In the genomic region with DNA sequence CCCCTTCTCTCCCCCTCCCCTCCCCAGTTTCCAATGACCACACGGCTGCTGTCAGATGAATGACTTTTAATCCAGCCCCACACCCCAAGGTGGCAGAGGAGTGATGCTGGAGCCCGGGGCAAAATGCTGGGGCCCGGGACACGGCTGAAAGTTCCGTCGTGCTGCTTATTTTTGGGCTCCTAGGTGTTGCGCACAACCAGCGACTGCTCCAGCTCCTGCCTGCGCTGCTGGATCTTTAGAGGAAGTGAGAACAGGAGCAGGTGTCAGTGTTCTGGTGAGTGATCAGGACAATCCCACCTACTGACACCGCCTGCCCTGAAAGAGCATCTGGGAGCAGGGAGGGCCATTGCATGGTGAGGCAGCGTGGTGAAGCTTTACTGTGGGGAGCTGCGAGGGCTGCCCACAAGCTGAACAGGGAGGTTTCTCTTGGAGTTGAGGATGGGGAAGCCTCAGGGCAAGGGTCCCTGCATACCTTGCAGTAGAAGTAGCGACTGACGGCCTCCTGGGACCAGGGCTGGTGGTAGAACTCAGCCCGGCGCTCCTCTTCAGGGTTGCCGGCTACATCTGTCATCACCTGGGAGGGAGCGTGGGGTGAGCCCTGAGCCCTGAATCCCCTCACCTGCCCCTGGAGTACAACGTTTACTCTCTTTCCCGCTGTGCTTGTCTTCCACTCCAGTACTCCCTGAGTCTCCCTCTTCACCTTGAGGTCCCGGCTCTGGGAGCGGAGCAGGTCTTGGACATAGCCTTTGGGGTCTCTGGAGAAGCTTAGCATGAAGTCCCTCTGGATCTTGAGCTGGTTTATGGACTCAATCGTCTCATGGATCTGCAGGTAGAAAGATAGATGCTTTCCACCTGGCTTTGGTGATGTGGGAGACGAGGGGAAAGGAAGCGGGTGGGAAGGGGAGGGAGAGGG, we compare ENCODE assay signal across 26 cellular contexts. TPM values are rescaled to one million over a fixed set of nuclear protein-coding genes. Genes with fewer than 3 reads are reported as not detected.
DNase-seq lines count a peak whose midpoint lies in the region; ATAC-seq, FAIRE-seq and TF ChIP-seq lines count a peak whose summit lies in the region.
"Had no signal": no experiment of that assay in that cellular context is flagged by ENCODE, and none has a peak within 500 bp of the region (broad histone marks: within the 10 kb centered on the region; RNA-seq: fewer than 3 reads in every experiment).

No MANE protein-coding gene starts in this region.

- H3K27me3 ChIP-seq in left ventricle myocardium inferior (ENCODE audit: low read depth): no peaks in the 10 kb centered on the region
- peaks cover 0 to 4% (median 0%) of the 10 kb centered on the region in 7 donors for H3K27me3 ChIP-seq in heart right ventricle
- no peaks in the 10 kb centered on the region for H3K27me3 ChIP-seq in bronchial epithelial cell (ENCODE audit: control insufficient read depth, insufficient read depth, low read length)
- H3K27me3 ChIP-seq in spleen (replicated peaks in 1 of 7): peaks cover 0 to 6% (median 0%) of the 10 kb centered on the region in 7 donors

- DNase-seq in left ventricle myocardium inferior (no peak), heart right ventricle (no peak), bronchial epithelial cell (ENCODE audit: low read depth) (no peak), spleen (peak; percentile 65), GM13977 (ENCODE audit: low spot score) (no peak), mesenteric fat pad (ENCODE audit: low spot score) (no peak)
- DNase-seq: CD4-positive, alpha-beta T cell; DMS153; GDM1; H9; MM.1S; NCI-H1092 treated with DMSO at 0.1 percent for 48 hours; NCI-H2081; NCI-H446 treated with DMSO at 0.1 percent for 48 hours; OCI-M1; SHP77 treated with DMSO at 0.1 percent for 48 hours had no signal

- H3K9me3 ChIP-seq in left ventricle myocardium inferior (replicated peaks): no peaks in the 10 kb centered on the region
- no peaks in the 10 kb centered on the region for H3K9me3 ChIP-seq in heart right ventricle
- no peaks in the 10 kb centered on the region for H3K9me3 ChIP-seq in HEK293 (ENCODE audit: control insufficient read depth, insufficient read depth, low read depth, low read length)
- no peaks in the 10 kb centered on the region for H3K9me3 ChIP-seq in spleen

- intact Hi-C loops in left ventricle myocardium inferior (cut with micrococcal nuclease) (no loop called here), heart right ventricle (cut with DNase I) (no loop called here), spleen (cut with DNase I; ENCODE audit: low total_unique reads) (no loop called here)

- WGBS in heart right ventricle, 2 donors: 82 to 85% methylated on average over 25 of the region's 25 CpGs
- WGBS in spleen, 5 donors: 84 to 91% (median 87%) methylated on average over 20 to 25 of the region's 25 CpGs

- in situ Hi-C loops in GM13977 (cut with MboI; ENCODE audit: low pct_unique_long_range_greater_than_20kb, low sequenced_read_pairs, unreplicated experiment): no loop called here

- peak overlapping the region; percentile 74 for H3K27ac ChIP-seq in left ventricle myocardium inferior (replicated peaks)
- peak overlapping the region in 1 of 10 donors; percentile 23 for H3K27ac ChIP-seq in heart right ventricle
- no peak overlapping the region for H3K27ac ChIP-seq in HEK293 (ENCODE audit: extremely low read depth, low read depth, low read length)
- H3K27ac ChIP-seq in spleen: no peak overlapping the region
- H3K27ac ChIP-seq: HL-60 had no signal

- TF ChIP-seq CTCF in left ventricle myocardium inferior (IDR thresholded peaks at IDR 0.05; ENCODE audit: borderline replicate concordance): no peak
- TF ChIP-seq CTCF in heart right ventricle (IDR thresholded peaks at IDR 0.05): no peak
- TF ChIP-seq CTCF in HEK293 (tag by site-specific recombination; IDR thresholded peaks at IDR 0.05): no peak
- TF ChIP-seq CTCF in bronchial epithelial cell (IDR thresholded peaks at IDR 0.05; ENCODE audit: insufficient read depth, low read length, severe bottlenecking): no peak
- no peak for TF ChIP-seq CTCF in spleen (IDR thresholded peaks at IDR 0.05 in 8 of 11, conservative IDR thresholded peaks at IDR 0.05 in 3 of 11)
- TF ChIP-seq CTCF in GM13977 (IDR thresholded peaks at IDR 0.05; ENCODE audit: extremely low read depth, insufficient read depth, missing control alignments): no peak

- peaks cover 67% of the 10 kb centered on the region for H3K36me3 ChIP-seq in left ventricle myocardium inferior
- H3K36me3 ChIP-seq in heart right ventricle: peaks cover 0 to 88% (median 46%) of the 10 kb centered on the region in 9 donors
- peaks cover 3 to 89% of the 10 kb centered on the region in 2 experiments; a peak in 2 of 3 replicates for H3K36me3 ChIP-seq in HEK293 (ENCODE audit: control insufficient read depth in 2 of 2, insufficient read depth in 1 of 2, low read length in 2 of 2)
- H3K36me3 ChIP-seq in bronchial epithelial cell (ENCODE audit: control insufficient read depth, insufficient read depth, low read length): peaks cover 23% of the 10 kb centered on the region
- peaks cover 0 to 81% (median 52%) of the 10 kb centered on the region in 6 donors for H3K36me3 ChIP-seq in spleen

- no peak for TF ChIP-seq POLR2A in spleen (IDR thresholded peaks at IDR 0.05)

- peak; percentile 47 for FAIRE-seq in bronchial epithelial cell (lab: Jason Lieb, UNC)
- FAIRE-seq: A204.1, HTR-8/SVneo had no signal

- POLR2A ChIA-PET in HEK293 (lab: Yijun Ruan, JAX): interaction anchor here (0.7 to 1.7 kb wide), 4 partner anchors 12 to 488 kb away, joined by 3 to 7 read pairs (median 6); partner anchors contain the start of gene ABCF2

- CTCF ChIA-PET in HEK293 (lab: Yijun Ruan, JAX): interaction anchor here (0.7 to 0.8 kb wide), 2 partner anchors 68 to 1811 kb away, joined by 3 to 5 read pairs; no protein-coding TSS in a partner anchor

- H3K4me1 ChIP-seq in left ventricle myocardium inferior (peaks cover 48% of the 10 kb centered on the region), heart right ventricle (peaks cover 4 to 42% (median 19%) of the 10 kb centered on the region in 9 donors), HEK293 (ENCODE audit: control insufficient read depth, insufficient read depth, low read length) (no peaks in the 10 kb centered on the region), spleen (peaks cover 8 to 42% (median 26%) of the 10 kb centered on the region in 6 donors)

- ATAC-seq in heart right ventricle: no peak
- ATAC-seq in GM18502 (IDR thresholded peaks at IDR 0.05; ENCODE audit: poor library complexity, unreplicated experiment): no peak
- ATAC-seq: SK-N-SH treated with all-trans-retinoic acid at 6 μM for 48 hours had no signal

- H3K4me3 ChIP-seq in left ventricle myocardium inferior (no peak overlapping the region), heart right ventricle (no peak overlapping the region), HEK293 (ENCODE audit: low read depth, low read length) (no peak overlapping the region), bronchial epithelial cell (ENCODE audit: low read depth, low read length) (no peak overlapping the region), spleen (no peak overlapping the region)

TF ChIP-seq in HEK293, 187 proteins besides CTCF, POLR2A, EP300 and RAD21:
- TF ChIP-seq ZNF239 (tag by site-specific recombination; IDR thresholded peaks at IDR 0.05) (no peak), ZBTB20 (tag by site-specific recombination; IDR thresholded peaks at IDR 0.05) (0 out of 2 replicates have a peak, but pooled peaks have one; percentile 33), ZNF610 (tag by site-specific recombination; IDR thresholded peaks at IDR 0.05; ENCODE audit: borderline replicate concordance) (no peak), ZFP69B (tag by site-specific recombination; IDR thresholded peaks at IDR 0.05) (no peak)
- TF ChIP-seq, protein P1, sequence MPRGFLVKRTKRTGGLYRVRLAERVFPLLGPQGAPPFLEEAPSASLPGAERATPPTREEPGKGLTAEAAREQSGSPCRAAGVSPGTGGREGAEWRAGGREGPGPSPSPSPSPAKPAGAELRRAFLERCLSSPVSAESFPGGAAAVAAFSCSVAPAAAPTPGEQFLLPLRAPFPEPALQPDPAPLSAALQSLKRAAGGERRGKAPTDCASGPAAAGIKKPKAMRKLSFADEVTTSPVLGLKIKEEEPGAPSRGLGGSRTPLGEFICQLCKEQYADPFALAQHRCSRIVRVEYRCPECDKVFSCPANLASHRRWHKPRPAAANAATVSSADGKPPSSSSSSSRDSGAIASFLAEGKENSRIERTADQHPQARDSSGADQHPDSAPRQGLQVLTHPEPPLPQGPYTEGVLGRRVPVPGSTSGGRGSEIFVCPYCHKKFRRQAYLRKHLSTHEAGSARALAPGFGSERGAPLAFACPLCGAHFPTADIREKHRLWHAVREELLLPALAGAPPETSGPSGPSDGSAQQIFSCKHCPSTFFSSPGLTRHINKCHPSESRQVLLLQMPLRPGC (tag by site-specific recombination; IDR thresholded peaks at IDR 0.05): no peak

RNA-seq across cellular contexts. Expression of gene CHPF2, which starts 6.9 kb away (rescaled TPM):
- total RNA-seq in left ventricle myocardium inferior: 17.3 TPM
- 10 to 100 TPM; 12.1 to 22.4 (median 17.4) TPM for total RNA-seq in heart right ventricle
- polyA plus RNA-seq in heart right ventricle: 10 to 100 TPM; 19.2 to 20.9 TPM
- total RNA-seq in bronchial epithelial cell: 23.4 and 25.0 TPM in 2 replicates
- 10 to 100 TPM; 39.9 to 55.4 (median 47.6) TPM for total RNA-seq in spleen
- polyA plus RNA-seq in spleen: 10 to 100 TPM; 16.3 to 30.0 (median 27.8) TPM
- total RNA-seq in mesenteric fat pad: 42.1 TPM

RNA-seq across cellular contexts. Expression of gene SMARCD3, which starts 9.3 kb away (rescaled TPM):
- 104 TPM for total RNA-seq in left ventricle myocardium inferior
- total RNA-seq in heart right ventricle: 100 to 1,000 TPM in 5 of 10 donors, 10 to 100 TPM in 5; 78.0 to 119 (median 97.6) TPM
- polyA plus RNA-seq in heart right ventricle: 100 to 1,000 TPM in 1 of 2 donors, 10 to 100 TPM in 1; 77.7 to 175 TPM
- 2.1 and 4.9 TPM in 2 replicates for total RNA-seq in bronchial epithelial cell
- 10 to 100 TPM; 12.0 to 40.2 (median 18.1) TPM for total RNA-seq in spleen
- 10 to 100 TPM in 2 of 3 donors, 1 to 10 TPM in 1; 8.8 to 16.2 (median 15.1) TPM for polyA plus RNA-seq in spleen
- 36.5 TPM for total RNA-seq in mesenteric fat pad

RNA-seq across cellular contexts. Expression of gene ABCF2, which starts 12.2 kb away (rescaled TPM):
- total RNA-seq in left ventricle myocardium inferior (30.5 TPM), heart right ventricle (10 to 100 TPM; 25.2 to 33.8 (median 29.5) TPM), bronchial epithelial cell (60.9 and 85.8 TPM in 2 replicates), spleen (10 to 100 TPM; 22.7 to 30.0 (median 29.8) TPM), mesenteric fat pad (38.1 TPM)
- polyA plus RNA-seq in heart right ventricle (10 to 100 TPM; 13.0 to 35.2 TPM), spleen (10 to 100 TPM in 2 of 3 donors, 1 to 10 TPM in 1; 9.2 to 19.3 (median 12.9) TPM)

RNA-seq across cellular contexts. Expression of gene H2BK1, which starts 28.9 kb away (rescaled TPM):
- total RNA-seq in left ventricle myocardium inferior (not detected), heart right ventricle (not detected), bronchial epithelial cell (not detected in 2 replicates), spleen (not detected), mesenteric fat pad (not detected)
- polyA plus RNA-seq in heart right ventricle (not detected), spleen (under 1 TPM in 1 of 3 donors, not detected in 2; 0.24 TPM)
- total RNA-seq: CD4-positive, alpha-beta T cell; Daoy; H9; LHCN-M2 had no signal
- polyA plus RNA-seq: BJ, IgD-negative memory B cell had no signal

RNA-seq across cellular contexts. Expression of gene ASB10, which starts 52.1 kb away (rescaled TPM):
- total RNA-seq in left ventricle myocardium inferior (35.4 TPM), heart right ventricle (10 to 100 TPM; 17.5 to 44.6 (median 29.1) TPM), bronchial epithelial cell (not detected in 2 replicates), spleen (not detected), mesenteric fat pad (not detected)
- polyA plus RNA-seq in heart right ventricle (10 to 100 TPM in 1 of 2 donors, 1 to 10 TPM in 1; 7.2 to 63.4 TPM), spleen (not detected)
- total RNA-seq: CD4-positive, alpha-beta T cell; Daoy; H9; LHCN-M2 had no signal
- polyA plus RNA-seq: BJ, IgD-negative memory B cell had no signal
